In the genomic region with DNA sequence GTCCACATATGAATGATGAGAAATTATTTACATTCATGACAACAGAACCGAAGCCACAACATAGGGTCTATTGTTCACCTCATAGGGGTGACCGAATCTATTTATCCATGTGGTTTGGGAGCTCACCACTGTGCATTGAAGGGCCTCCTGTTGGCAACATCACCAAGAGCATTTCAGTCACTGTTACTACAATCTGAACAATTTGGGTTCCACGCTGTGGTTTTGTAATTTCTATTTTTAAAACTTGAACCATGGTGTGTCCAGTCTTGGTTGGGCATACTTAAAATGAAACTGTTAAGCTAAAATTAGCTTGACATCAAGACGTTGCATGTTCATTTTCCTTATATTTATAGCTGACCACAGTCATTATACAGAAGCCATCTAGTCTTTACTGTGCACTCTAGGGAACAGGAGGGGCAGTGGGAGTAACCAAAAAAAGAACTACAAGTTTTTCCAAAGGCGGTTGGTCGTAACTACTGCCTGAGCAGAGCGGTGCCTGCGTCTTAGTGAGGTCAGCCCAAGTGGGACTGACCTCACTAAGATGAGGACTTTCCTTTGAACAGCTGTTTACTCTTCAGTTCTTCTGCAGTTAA, we compare ENCODE assay signal across 1 cellular context.
TF ChIP-seq lines count a peak whose summit lies in the region.

No MANE protein-coding gene starts in this region.

TF ChIP-seq in GM23338, 12 proteins besides CTCF, POLR2A, EP300 and RAD21 (continued from another document):
- TF ChIP-seq, protein P1, sequence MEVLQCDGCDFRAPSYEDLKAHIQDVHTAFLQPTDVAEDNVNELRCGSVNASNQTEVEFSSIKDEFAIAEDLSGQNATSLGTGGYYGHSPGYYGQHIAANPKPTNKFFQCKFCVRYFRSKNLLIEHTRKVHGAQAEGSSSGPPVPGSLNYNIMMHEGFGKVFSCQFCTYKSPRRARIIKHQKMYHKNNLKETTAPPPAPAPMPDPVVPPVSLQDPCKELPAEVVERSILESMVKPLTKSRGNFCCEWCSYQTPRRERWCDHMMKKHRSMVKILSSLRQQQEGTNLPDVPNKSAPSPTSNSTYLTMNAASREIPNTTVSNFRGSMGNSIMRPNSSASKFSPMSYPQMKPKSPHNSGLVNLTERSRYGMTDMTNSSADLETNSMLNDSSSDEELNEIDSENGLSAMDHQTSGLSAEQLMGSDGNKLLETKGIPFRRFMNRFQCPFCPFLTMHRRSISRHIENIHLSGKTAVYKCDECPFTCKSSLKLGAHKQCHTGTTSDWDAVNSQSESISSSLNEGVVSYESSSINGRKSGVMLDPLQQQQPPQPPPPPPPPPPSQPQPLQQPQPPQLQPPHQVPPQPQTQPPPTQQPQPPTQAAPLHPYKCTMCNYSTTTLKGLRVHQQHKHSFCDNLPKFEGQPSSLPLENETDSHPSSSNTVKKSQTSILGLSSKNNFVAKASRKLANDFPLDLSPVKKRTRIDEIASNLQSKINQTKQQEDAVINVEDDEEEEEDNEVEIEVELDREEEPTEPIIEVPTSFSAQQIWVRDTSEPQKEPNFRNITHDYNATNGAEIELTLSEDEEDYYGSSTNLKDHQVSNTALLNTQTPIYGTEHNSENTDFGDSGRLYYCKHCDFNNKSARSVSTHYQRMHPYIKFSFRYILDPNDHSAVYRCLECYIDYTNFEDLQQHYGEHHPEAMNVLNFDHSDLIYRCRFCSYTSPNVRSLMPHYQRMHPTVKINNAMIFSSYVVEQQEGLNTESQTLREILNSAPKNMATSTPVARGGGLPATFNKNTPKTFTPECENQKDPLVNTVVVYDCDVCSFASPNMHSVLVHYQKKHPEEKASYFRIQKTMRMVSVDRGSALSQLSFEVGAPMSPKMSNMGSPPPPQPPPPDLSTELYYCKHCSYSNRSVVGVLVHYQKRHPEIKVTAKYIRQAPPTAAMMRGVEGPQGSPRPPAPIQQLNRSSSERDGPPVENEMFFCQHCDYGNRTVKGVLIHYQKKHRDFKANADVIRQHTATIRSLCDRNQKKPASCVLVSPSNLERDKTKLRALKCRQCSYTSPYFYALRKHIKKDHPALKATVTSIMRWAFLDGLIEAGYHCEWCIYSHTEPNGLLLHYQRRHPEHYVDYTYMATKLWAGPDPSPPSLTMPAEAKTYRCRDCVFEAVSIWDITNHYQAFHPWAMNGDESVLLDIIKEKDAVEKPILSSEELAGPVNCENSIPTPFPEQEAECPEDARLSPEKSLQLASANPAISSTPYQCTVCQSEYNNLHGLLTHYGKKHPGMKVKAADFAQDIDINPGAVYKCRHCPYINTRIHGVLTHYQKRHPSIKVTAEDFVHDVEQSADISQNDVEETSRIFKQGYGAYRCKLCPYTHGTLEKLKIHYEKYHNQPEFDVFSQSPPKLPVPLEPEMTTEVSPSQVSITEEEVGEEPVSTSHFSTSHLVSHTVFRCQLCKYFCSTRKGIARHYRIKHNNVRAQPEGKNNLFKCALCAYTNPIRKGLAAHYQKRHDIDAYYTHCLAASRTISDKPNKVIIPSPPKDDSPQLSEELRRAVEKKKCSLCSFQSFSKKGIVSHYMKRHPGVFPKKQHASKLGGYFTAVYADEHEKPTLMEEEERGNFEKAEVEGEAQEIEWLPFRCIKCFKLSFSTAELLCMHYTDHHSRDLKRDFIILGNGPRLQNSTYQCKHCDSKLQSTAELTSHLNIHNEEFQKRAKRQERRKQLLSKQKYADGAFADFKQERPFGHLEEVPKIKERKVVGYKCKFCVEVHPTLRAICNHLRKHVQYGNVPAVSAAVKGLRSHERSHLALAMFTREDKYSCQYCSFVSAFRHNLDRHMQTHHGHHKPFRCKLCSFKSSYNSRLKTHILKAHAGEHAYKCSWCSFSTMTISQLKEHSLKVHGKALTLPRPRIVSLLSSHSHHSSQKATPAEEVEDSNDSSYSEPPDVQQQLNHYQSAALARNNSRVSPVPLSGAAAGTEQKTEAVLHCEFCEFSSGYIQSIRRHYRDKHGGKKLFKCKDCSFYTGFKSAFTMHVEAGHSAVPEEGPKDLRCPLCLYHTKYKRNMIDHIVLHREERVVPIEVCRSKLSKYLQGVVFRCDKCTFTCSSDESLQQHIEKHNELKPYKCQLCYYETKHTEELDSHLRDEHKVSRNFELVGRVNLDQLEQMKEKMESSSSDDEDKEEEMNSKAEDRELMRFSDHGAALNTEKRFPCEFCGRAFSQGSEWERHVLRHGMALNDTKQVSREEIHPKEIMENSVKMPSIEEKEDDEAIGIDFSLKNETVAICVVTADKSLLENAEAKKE (CRISPR knock-in tag; IDR thresholded peaks at IDR 0.05): no peak
- TF ChIP-seq, protein P2, sequence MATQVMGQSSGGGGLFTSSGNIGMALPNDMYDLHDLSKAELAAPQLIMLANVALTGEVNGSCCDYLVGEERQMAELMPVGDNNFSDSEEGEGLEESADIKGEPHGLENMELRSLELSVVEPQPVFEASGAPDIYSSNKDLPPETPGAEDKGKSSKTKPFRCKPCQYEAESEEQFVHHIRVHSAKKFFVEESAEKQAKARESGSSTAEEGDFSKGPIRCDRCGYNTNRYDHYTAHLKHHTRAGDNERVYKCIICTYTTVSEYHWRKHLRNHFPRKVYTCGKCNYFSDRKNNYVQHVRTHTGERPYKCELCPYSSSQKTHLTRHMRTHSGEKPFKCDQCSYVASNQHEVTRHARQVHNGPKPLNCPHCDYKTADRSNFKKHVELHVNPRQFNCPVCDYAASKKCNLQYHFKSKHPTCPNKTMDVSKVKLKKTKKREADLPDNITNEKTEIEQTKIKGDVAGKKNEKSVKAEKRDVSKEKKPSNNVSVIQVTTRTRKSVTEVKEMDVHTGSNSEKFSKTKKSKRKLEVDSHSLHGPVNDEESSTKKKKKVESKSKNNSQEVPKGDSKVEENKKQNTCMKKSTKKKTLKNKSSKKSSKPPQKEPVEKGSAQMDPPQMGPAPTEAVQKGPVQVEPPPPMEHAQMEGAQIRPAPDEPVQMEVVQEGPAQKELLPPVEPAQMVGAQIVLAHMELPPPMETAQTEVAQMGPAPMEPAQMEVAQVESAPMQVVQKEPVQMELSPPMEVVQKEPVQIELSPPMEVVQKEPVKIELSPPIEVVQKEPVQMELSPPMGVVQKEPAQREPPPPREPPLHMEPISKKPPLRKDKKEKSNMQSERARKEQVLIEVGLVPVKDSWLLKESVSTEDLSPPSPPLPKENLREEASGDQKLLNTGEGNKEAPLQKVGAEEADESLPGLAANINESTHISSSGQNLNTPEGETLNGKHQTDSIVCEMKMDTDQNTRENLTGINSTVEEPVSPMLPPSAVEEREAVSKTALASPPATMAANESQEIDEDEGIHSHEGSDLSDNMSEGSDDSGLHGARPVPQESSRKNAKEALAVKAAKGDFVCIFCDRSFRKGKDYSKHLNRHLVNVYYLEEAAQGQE (IDR thresholded peaks at IDR 0.05; ENCODE audit: unreplicated experiment): no peak
- TF ChIP-seq POLR2AphosphoS5 (IDR thresholded peaks at IDR 0.05; ENCODE audit: low read depth) (no peak), ZNF114 (CRISPR knock-in tag; IDR thresholded peaks at IDR 0.05) (no peak), JUNB (IDR thresholded peaks at IDR 0.05; ENCODE audit: unreplicated experiment) (no peak), EZH2 (IDR thresholded peaks at IDR 0.05; ENCODE audit: low read depth, unreplicated experiment) (no peak)
